In the genomic region with DNA sequence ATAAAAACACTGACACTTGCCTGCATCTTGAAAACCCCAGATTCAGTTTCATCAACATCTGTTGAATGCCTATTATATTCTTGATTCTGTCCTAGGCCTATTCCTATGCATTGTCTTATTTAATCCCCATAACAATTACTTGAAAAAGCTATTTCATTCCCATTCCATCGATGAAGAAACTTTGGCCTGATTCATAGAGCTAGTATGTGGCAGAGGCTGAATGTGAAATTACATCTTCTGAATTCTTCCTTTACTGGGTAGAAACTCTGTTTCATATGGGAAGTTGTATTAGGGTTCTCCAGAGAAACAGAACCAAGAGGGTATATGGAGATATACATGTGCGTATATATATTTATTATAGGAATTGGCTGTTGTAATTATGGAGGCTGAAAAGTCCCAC, we compare ENCODE assay signal across 18 cellular contexts. TPM values are rescaled to one million over a fixed set of nuclear protein-coding genes. Genes with fewer than 3 reads are reported as not detected.
"Had no signal": no experiment of that assay in that cellular context is flagged by ENCODE, and none has a peak within 500 bp of the region (broad histone marks: within the 10 kb centered on the region; RNA-seq: fewer than 3 reads in every experiment).

No MANE protein-coding gene starts in this region.

- H3K27ac ChIP-seq: esophagus squamous epithelium, heart left ventricle, prostate gland had no signal

- H3K27me3 ChIP-seq: dorsolateral prefrontal cortex, esophagus squamous epithelium, heart left ventricle had no signal

- H3K36me3 ChIP-seq: esophagus squamous epithelium, heart left ventricle, prostate gland had no signal

- H3K4me3 ChIP-seq: dorsolateral prefrontal cortex, esophagus squamous epithelium, heart left ventricle, mucosa of descending colon, prostate gland had no signal

- ATAC-seq: activated T-cell treated with anti-CD3 and anti-CD28 coated beads, Interleukin-2, amount 50 U/mL, for 4 hours; heart left ventricle; natural killer cell; sciatic nerve; stimulated activated naive CD8-positive, alpha-beta T cell treated with anti-CD3 and anti-CD28 coated beads, Interleukin-15, Interleukin-2, amounts not matched to agents 100 U/mL and 50 U/mL, for 24 hours had no signal

- H3K27ac Mint-ChIP-seq: activated CD4-positive, alpha-beta memory T cell treated with anti-CD3 and anti-CD28 coated beads for 36 hours; activated naive CD8-positive, alpha-beta T cell; natural killer cell had no signal

- H3K9me3 ChIP-seq: esophagus squamous epithelium, heart left ventricle, mucosa of descending colon, prostate gland had no signal

- H3K4me1 ChIP-seq: prostate gland had no signal

- DNase-seq: activated CD4-positive, alpha-beta memory T cell treated with anti-CD3 and anti-CD28 coated beads for 36 hours; activated CD4-positive, CD25-positive, alpha-beta regulatory T cell treated with anti-CD3 and anti-CD28 coated beads, Interleukin-2, amount 50 U/mL, for 72 hours; activated gamma-delta T cell; activated T-cell treated with anti-CD3 and anti-CD28 coated beads, Interleukin-2, amount 50 U/mL, for 4 hours; anterior cingulate cortex; dorsolateral prefrontal cortex; esophagus squamous epithelium; heart left ventricle; mammary epithelial cell; mucosa of descending colon; natural killer cell; nucleus accumbens; stimulated activated CD4-positive, alpha-beta T cell treated with anti-CD3 and anti-CD28 coated beads, Interleukin-4, amount 100 ng/mL, for 1 hour; stimulated activated CD8-positive, alpha-beta memory T cell treated with anti-CD3 and anti-CD28 coated beads, Interleukin-4, amount 100 ng/mL, for 48 hours; stimulated activated naive CD8-positive, alpha-beta T cell treated with anti-CD3 and anti-CD28 coated beads, Interleukin-15, Interleukin-2, amounts not matched to agents 100 U/mL and 50 U/mL, for 24 hours had no signal

- H3K9me3 Mint-ChIP-seq: activated CD4-positive, alpha-beta memory T cell treated with anti-CD3 and anti-CD28 coated beads for 36 hours; activated T-cell treated with anti-CD3 and anti-CD28 coated beads, Interleukin-2, amount 50 U/mL, for 4 hours; natural killer cell had no signal

- H3K36me3 Mint-ChIP-seq: activated CD4-positive, alpha-beta memory T cell treated with anti-CD3 and anti-CD28 coated beads for 36 hours; activated naive CD8-positive, alpha-beta T cell; natural killer cell had no signal

- H3K4me3 Mint-ChIP-seq: activated CD4-positive, alpha-beta memory T cell treated with anti-CD3 and anti-CD28 coated beads for 36 hours; activated naive CD8-positive, alpha-beta T cell; activated T-cell treated with anti-CD3 and anti-CD28 coated beads, Interleukin-2, amount 50 U/mL, for 4 hours; natural killer cell had no signal

RNA-seq across cellular contexts. Expression of a gene that starts 35.0 kb away (rescaled TPM):
- polyA plus RNA-seq: mammary epithelial cell had no signal
